Comparison of ENCODE assay signal across 25 cellular contexts in genomic region chr12:27436029-27436428, GRCh38. TPM values are rescaled to one million over a fixed set of nuclear protein-coding genes. Genes with fewer than 3 reads are reported as not detected.
DNase-seq lines count a peak whose midpoint lies in the region; TF ChIP-seq lines count a peak whose summit lies in the region.
"Had no signal": no experiment of that assay in that cellular context is flagged by ENCODE, and none has a peak within 500 bp of the region (broad histone marks: within the 10 kb centered on the region; RNA-seq: fewer than 3 reads in every experiment).

No MANE protein-coding gene starts in this region.

- no peaks in the 10 kb centered on the region for H3K27me3 Mint-ChIP-seq in activated CD4-positive, alpha-beta T cell treated with anti-CD3 and anti-CD28 coated beads, Interleukin-2, amount 10 ng/mL, durations not matched to agents 24 days and 14 days
- H3K27me3 Mint-ChIP-seq in type B pancreatic cell, result peaks cover 9% of the 10 kb centered on the region

- peak overlapping the region; percentile 97 for H2AFZ ChIP-seq in OCI-LY7 (ENCODE audit: low read length)

- H3K4me1 Mint-ChIP-seq in activated CD4-positive, alpha-beta T cell treated with anti-CD3 and anti-CD28 coated beads, Interleukin-2, amount 10 ng/mL, durations not matched to agents 24 days and 14 days, result peaks cover 50% of the 10 kb centered on the region
- no peaks in the 10 kb centered on the region for H3K4me1 Mint-ChIP-seq in type B pancreatic cell (ENCODE audit: unreplicated experiment)

- H3K4me3 Mint-ChIP-seq in activated CD4-positive, alpha-beta T cell treated with anti-CD3 and anti-CD28 coated beads, Interleukin-2, amount 10 ng/mL, durations not matched to agents 24 days and 14 days, result no peak overlapping the region
- no peak overlapping the region for H3K4me3 Mint-ChIP-seq in type B pancreatic cell
- H3K4me3 Mint-ChIP-seq: activated naive CD8-positive, alpha-beta T cell treated with anti-CD3 and anti-CD28 coated beads for 36 hours had no signal

- peaks cover 24% of the 10 kb centered on the region for H3K9me3 Mint-ChIP-seq in activated CD4-positive, alpha-beta T cell treated with anti-CD3 and anti-CD28 coated beads, Interleukin-2, amount 10 ng/mL, durations not matched to agents 24 days and 14 days
- H3K9me3 Mint-ChIP-seq in type B pancreatic cell, result peaks cover 5% of the 10 kb centered on the region
- H3K9me3 Mint-ChIP-seq: activated naive CD8-positive, alpha-beta T cell treated with anti-CD3 and anti-CD28 coated beads for 36 hours had no signal

- TF ChIP-seq CTCF in OCI-LY7 (conservative IDR thresholded peaks at IDR 0.05; ENCODE audit: low read length) (no peak), type B pancreatic cell (conservative IDR thresholded peaks at IDR 0.05) (no peak)

- no TSS peak for BruUV-seq in OCI-LY7 (replicated peaks; lab: Mats Ljungman, UMichigan)

- no peak overlapping the region for H3K27ac ChIP-seq in OCI-LY7 (ENCODE audit: low read depth, low read length, poor library complexity, severe bottlenecking)
- H3K27ac ChIP-seq: epithelial cell of prostate, HL-60, neutrophil, Peyer's patch, tibial nerve had no signal

- no peak overlapping the region for H3K4me3 ChIP-seq in H7 (ENCODE audit: insufficient read depth, low read depth, low read length)
- no peak overlapping the region for H3K4me3 ChIP-seq in OCI-LY7 (ENCODE audit: low read depth, low read length, poor library complexity, severe bottlenecking)
- H3K4me3 ChIP-seq: Peyer's patch, tibial nerve had no signal

- CTCF ChIA-PET in OCI-LY7 (lab: Charles Lee; ENCODE audit: unreplicated experiment), result no interaction called here

- H3K9me3 ChIP-seq in OCI-LY7 (ENCODE audit: low read length), result no peaks in the 10 kb centered on the region
- H3K9me3 ChIP-seq: neutrophil, Peyer's patch, SK-N-SH had no signal

- no peak for DNase-seq in activated CD4-positive, alpha-beta T cell treated with anti-CD3 and anti-CD28 coated beads, Interleukin-2, amount 10 ng/mL, durations not matched to agents 24 days and 14 days
- DNase-seq in activated CD4-positive, alpha-beta T cell treated with anti-CD3 and anti-CD28 coated beads, Interleukin-2, amount 50 U/mL, for 48 hours, result no peak
- peak; percentile 28 for DNase-seq in H7
- no peak for DNase-seq in OCI-LY7 (ENCODE audit: low spot score)
- peak; percentile 74 for DNase-seq in iPS DF 19.7 (ENCODE audit: low read depth, low spot score)
- no peak for DNase-seq in AG20443 (ENCODE audit: low spot score)
- no peak for DNase-seq in type B pancreatic cell (ENCODE audit: extremely low spot score, unreplicated experiment)
- no peak for DNase-seq in mucosa of gallbladder (ENCODE audit: low spot score)
- DNase-seq: activated CD4-positive, alpha-beta T cell treated with anti-CD3 and anti-CD28 coated beads, Interleukin-2, amount 50 U/mL, for 1 hour; activated naive CD8-positive, alpha-beta T cell treated with anti-CD3 and anti-CD28 coated beads for 36 hours; activated T-cell treated with anti-CD3 and anti-CD28 coated beads for 4 hours; cortex of kidney; foreskin melanocyte; HCEC 1CT; Kasumi-1; left colon; NCI-H1417 treated with DMSO at 0.1 percent for 48 hours; NCI-H2171 treated with DMSO at 0.1 percent for 48 hours; NCI-H774; Peyer's patch; SK-N-SH had no signal

- POLR2A ChIA-PET in OCI-LY7 (lab: Charles Lee), result interaction anchor here (0.6 to 1.0 kb wide), 3 partner anchors 12 to 524 kb away, joined by 3 read pairs; partner anchors contain the start of gene REP15

- no peaks in the 10 kb centered on the region for H4K20me1 ChIP-seq in OCI-LY7 (ENCODE audit: insufficient read depth, low read length)

- peaks cover 40% of the 10 kb centered on the region for H3K36me3 Mint-ChIP-seq in activated CD4-positive, alpha-beta T cell treated with anti-CD3 and anti-CD28 coated beads, Interleukin-2, amount 10 ng/mL, durations not matched to agents 24 days and 14 days (ENCODE audit: low read depth)
- peaks cover 16% of the 10 kb centered on the region for H3K36me3 Mint-ChIP-seq in type B pancreatic cell

- intact Hi-C loops in activated CD4-positive, alpha-beta T cell treated with anti-CD3 and anti-CD28 coated beads, Interleukin-2, amount 10 ng/mL, durations not matched to agents 24 days and 14 days (cut with micrococcal nuclease), result loop anchor here (2.0 to 5.0 kb wide), 2 partner anchors 25 to 86 kb away; partner anchors contain the start of gene PPFIBP1
- intact Hi-C loops in OCI-LY7 (cut with micrococcal nuclease; ENCODE audit: unreplicated experiment), result no loop called here

- peaks cover 17% of the 10 kb centered on the region for H3K4me1 ChIP-seq in OCI-LY7 (ENCODE audit: insufficient read depth, low read length, poor library complexity, severe bottlenecking)
- H3K4me1 ChIP-seq: Peyer's patch, tibial nerve had no signal

- H3K9me2 ChIP-seq in OCI-LY7 (ENCODE audit: insufficient read depth, low read length), result no peaks in the 10 kb centered on the region
- H3K9me2 ChIP-seq: SK-N-SH had no signal

- no peaks in the 10 kb centered on the region; the same call in 1 of the 2 replicates for H3K36me3 ChIP-seq in H7 (replicated peaks; ENCODE audit: control insufficient read depth, insufficient read depth, low read length)
- H3K36me3 ChIP-seq in OCI-LY7 (ENCODE audit: insufficient read depth, low read length), result no peaks in the 10 kb centered on the region
- H3K36me3 ChIP-seq: neutrophil, Peyer's patch, tibial nerve had no signal

- peak overlapping the region; percentile 52 for H3K27ac Mint-ChIP-seq in activated CD4-positive, alpha-beta T cell treated with anti-CD3 and anti-CD28 coated beads, Interleukin-2, amount 10 ng/mL, durations not matched to agents 24 days and 14 days
- no peak overlapping the region for H3K27ac Mint-ChIP-seq in type B pancreatic cell

- no peak overlapping the region for H3K4me2 ChIP-seq in OCI-LY7 (ENCODE audit: low read length)
- H3K4me2 ChIP-seq: SK-N-SH had no signal

- H3K27me3 ChIP-seq in H7 (ENCODE audit: control insufficient read depth, insufficient read depth, low read length), result no peaks in the 10 kb centered on the region
- H3K27me3 ChIP-seq: neutrophil, Peyer's patch, tibial nerve had no signal

- no peaks in the 10 kb centered on the region for H3K79me2 ChIP-seq in OCI-LY7 (ENCODE audit: insufficient read depth, low read depth, low read length)

RNA-seq across cellular contexts. Expression of gene SMCO2, which starts 10.5 kb away (rescaled TPM):
- 1.1 and 1.4 TPM in 2 replicates for total RNA-seq in activated CD4-positive, alpha-beta T cell treated with anti-CD3 and anti-CD28 coated beads, Interleukin-2, amount 10 ng/mL, durations not matched to agents 24 days and 14 days
- not detected in 2 replicates for total RNA-seq in H7 (2014; rRNA removed; shearing (Covaris generic))
- not detected in 2 replicates for total RNA-seq in OCI-LY7 (2014; rRNA removed; shearing (Covaris generic))
- total RNA-seq in OCI-LY7 (2022), result not detected in 2 replicates
- 0.31 TPM in 1 of 2 replicates, not detected in the other for total RNA-seq in type B pancreatic cell (ENCODE audit: low replicate concordance)
- total RNA-seq in mucosa of gallbladder, result not detected
- total RNA-seq: activated naive CD8-positive, alpha-beta T cell treated with anti-CD3 and anti-CD28 coated beads for 36 hours; left colon; Peyer's patch; tibial nerve had no signal

Comparison
In these comparisons a context has a peak if more than half of its experiments do, and no peak if none do; other contexts are left out.
1. DNase-seq: peak in H7 (single experiment) and iPS DF 19.7 (single experiment); none in activated CD4-positive, alpha-beta T cell treated with anti-CD3 and anti-CD28 coated beads, Interleukin-2, amount 10 ng/mL, durations not matched to agents 24 days and 14 days (single experiment), activated CD4-positive, alpha-beta T cell treated with anti-CD3 and anti-CD28 coated beads, Interleukin-2, amount 50 U/mL, for 48 hours (0 of 2), OCI-LY7 (single experiment), AG20443 (single experiment), type B pancreatic cell (single experiment) and mucosa of gallbladder (single experiment).